8 cellular contexts compared by ENCODE assay signal in genomic region chr3:194046995-194047681, GRCh38.
DNase-seq lines count a peak whose midpoint lies in the region; ATAC-seq and TF ChIP-seq lines count a peak whose summit lies in the region.

No MANE protein-coding gene starts in this region.

- TF ChIP-seq POLR2A in NB4 (IDR thresholded peaks at IDR 0.05; ENCODE audit: extremely low read depth, insufficient read length): no peak

- H3K4me3 ChIP-seq in GM12865 (ENCODE audit: low read depth, low read length): no peak overlapping the region
- H3K4me3 ChIP-seq in NB4 (ENCODE audit: low read depth, low read length): no peak overlapping the region

- TF ChIP-seq CTCF in GM12865 (IDR thresholded peaks at IDR 0.05; ENCODE audit: insufficient read depth, low read depth, low read length, missing control alignments) (no peak), NB4 (IDR thresholded peaks at IDR 0.05; ENCODE audit: low read depth, low read length) (no peak)

- ATAC-seq in HG03565 (IDR thresholded peaks at IDR 0.05; ENCODE audit: unreplicated experiment) (no peak), HG02763 (IDR thresholded peaks at IDR 0.05; ENCODE audit: unreplicated experiment) (no peak)

- intact Hi-C loops in posterior cingulate gyrus (cut with DNase I): no loop called here

- peak; percentile 23 for DNase-seq in GM12865 (ENCODE audit: low read depth)
- peak; percentile 80 for DNase-seq in NB4 (ENCODE audit: low read depth)
- DNase-seq in dermis blood vessel endothelial cell: peak; percentile 45
- DNase-seq in posterior cingulate gyrus: peak; percentile 34 to 94 (median 60)
- DNase-seq in SK-N-DZ (ENCODE audit: low spot score): no peak
- DNase-seq in foreskin melanocyte: no peak

Comparison
In these comparisons a context has a peak if more than half of its experiments do, and no peak if none do; other contexts are left out.
1. DNase-seq: peak in GM12865 (single experiment), NB4 (single experiment), dermis blood vessel endothelial cell (single experiment) and posterior cingulate gyrus (10 of 10); none in SK-N-DZ (single experiment) and foreskin melanocyte (single experiment).